ENCODE assay signal across 10 cellular contexts in genomic region chr1:116559304-116559761, GRCh38.
DNase-seq lines count a peak whose midpoint lies in the region; ATAC-seq and TF ChIP-seq lines count a peak whose summit lies in the region.
"Had no signal": no experiment of that assay in that cellular context is flagged by ENCODE, and none has a peak within 500 bp of the region (broad histone marks: within the 10 kb centered on the region; RNA-seq: fewer than 3 reads in every experiment).

No MANE protein-coding gene starts in this region.

- no peak for DNase-seq in effector memory CD4-positive, alpha-beta T cell
- DNase-seq in NCI-H2107 (lab: John Stamatoyannopoulos, UW) = no peak
- no peak for DNase-seq in AML-193 (lab: John Stamatoyannopoulos, UW)
- DNase-seq in effector CD8-positive, alpha-beta T cell (lab: John Stamatoyannopoulos, UW) = no peak
- no peak for DNase-seq in stimulated activated CD4-positive, alpha-beta T cell treated with anti-CD3 and anti-CD28 coated beads, Interleukin-15, amount 100 ng/mL, for 24 hours
- DNase-seq: posterior cingulate gyrus had no signal

- H3K9me3 ChIP-seq in effector memory CD4-positive, alpha-beta T cell (ENCODE audit: control insufficient read depth, low read length) = no peaks in the 10 kb centered on the region

- TF ChIP-seq POLR2A in GM18505 (IDR thresholded peaks at IDR 0.05; ENCODE audit: borderline replicate concordance, extremely low read depth, insufficient read depth, insufficient read length) = peak; percentile 59

- no peak overlapping the region for H3K27ac ChIP-seq in effector memory CD4-positive, alpha-beta T cell (ENCODE audit: insufficient read depth, low read length, poor library complexity, severe bottlenecking)

- H3K27me3 ChIP-seq in effector memory CD4-positive, alpha-beta T cell (replicated peaks; ENCODE audit: control insufficient read depth, insufficient read depth, low read length, poor library complexity, severe bottlenecking) = no peaks in the 10 kb centered on the region

- peaks cover 8% of the 10 kb centered on the region for H3K4me1 ChIP-seq in effector memory CD4-positive, alpha-beta T cell (ENCODE audit: control insufficient read depth, insufficient read depth, low read length, poor library complexity, severe bottlenecking)

- H3K4me3 ChIP-seq in effector memory CD4-positive, alpha-beta T cell (ENCODE audit: insufficient read depth, low read depth, low read length, poor library complexity, severe bottlenecking) = peak overlapping the region; percentile 6

- ATAC-seq in GM18505 (IDR thresholded peaks at IDR 0.05; ENCODE audit: unreplicated experiment) (peak; percentile 31), GM19468 (IDR thresholded peaks at IDR 0.05; ENCODE audit: extremely low read depth, unreplicated experiment) (peak; percentile 29), HG03095 (IDR thresholded peaks at IDR 0.05; ENCODE audit: unreplicated experiment) (peak; percentile 37)
- ATAC-seq: HCT116 had no signal

- H3K36me3 ChIP-seq in effector memory CD4-positive, alpha-beta T cell (ENCODE audit: control insufficient read depth, insufficient read depth, low read length) = no peaks in the 10 kb centered on the region
